In genomic region chr2:23625726-23626125, GRCh38 we compare ENCODE assay signal across 25 cellular contexts.
"Had no signal": no experiment of that assay in that cellular context is flagged by ENCODE, and none has a peak within 500 bp of the region (broad histone marks: within the 10 kb centered on the region; RNA-seq: fewer than 3 reads in every experiment).

No MANE protein-coding gene starts in this region.

- H3K4me3 Mint-ChIP-seq: immature natural killer cell; memory B cell; naive thymus-derived CD4-positive, alpha-beta T cell; natural killer cell treated with Interleukin-12 subunit alpha and Interleukin-12 subunit beta and Interleukin-15 and Interleukin-18, amount 100 ng/mL, for 72 hours; neural crest cell; stimulated activated effector memory CD8-positive, alpha-beta T cell treated with anti-CD3 and anti-CD28 coated beads, Interleukin-12 subunit alpha, Interleukin-12 subunit beta, amount 100 ng/mL, for 72 hours; stimulated activated naive CD8-positive, alpha-beta T cell treated with anti-CD3 and anti-CD28 coated beads, Interleukin-15, Interleukin-2, amounts not matched to agents 100 ng/mL and 50 ng/mL, for 24 hours had no signal

- ATAC-seq: mucosa of descending colon; naive thymus-derived CD4-positive, alpha-beta T cell; natural killer cell treated with Interleukin-12 subunit alpha and Interleukin-12 subunit beta and Interleukin-15 and Interleukin-18, amount 100 ng/mL, for 72 hours; right cardiac atrium; sciatic nerve; stimulated activated effector memory CD8-positive, alpha-beta T cell treated with anti-CD3 and anti-CD28 coated beads, Interleukin-12 subunit alpha, Interleukin-12 subunit beta, amount 100 ng/mL, for 72 hours; upper lobe of right lung had no signal

- H3K27ac ChIP-seq: left ventricle myocardium inferior, neutrophil, parathyroid adenoma, skin epidermis, suprapubic skin, thoracic aorta, tibial artery, upper lobe of right lung had no signal

- DNase-seq: hippocampal formation; immature natural killer cell; left ventricle myocardium inferior; midbrain; mucosa of descending colon; naive thymus-derived CD4-positive, alpha-beta T cell; occipital lobe; right cardiac atrium; stimulated activated CD4-positive, alpha-beta T cell treated with anti-CD3 and anti-CD28 coated beads, Interleukin-4, amount 100 ng/mL, for 24 hours; stimulated activated naive CD4-positive, alpha-beta T cell; tibial artery; trophoblast cell; upper lobe of right lung had no signal

- H3K4me1 ChIP-seq: parathyroid adenoma had no signal

- H3K27me3 ChIP-seq: neutrophil, suprapubic skin, tibial artery, upper lobe of right lung had no signal

- H3K36me3 Mint-ChIP-seq: natural killer cell treated with Interleukin-12 subunit alpha and Interleukin-12 subunit beta and Interleukin-15 and Interleukin-18, amount 100 ng/mL, for 72 hours; stimulated activated effector memory CD8-positive, alpha-beta T cell treated with anti-CD3 and anti-CD28 coated beads, Interleukin-12 subunit alpha, Interleukin-12 subunit beta, amount 100 ng/mL, for 72 hours had no signal

- H3K4me3 ChIP-seq: left ventricle myocardium inferior, mucosa of descending colon, skin epidermis, suprapubic skin, thoracic aorta, tibial artery, upper lobe of right lung had no signal

- H3K27me3 Mint-ChIP-seq: memory B cell; naive thymus-derived CD4-positive, alpha-beta T cell; stimulated activated naive CD8-positive, alpha-beta T cell treated with anti-CD3 and anti-CD28 coated beads, Interleukin-15, Interleukin-2, amounts not matched to agents 100 ng/mL and 50 ng/mL, for 24 hours had no signal

- H3K4me1 Mint-ChIP-seq: immature natural killer cell; memory B cell; stimulated activated effector memory CD8-positive, alpha-beta T cell treated with anti-CD3 and anti-CD28 coated beads, Interleukin-12 subunit alpha, Interleukin-12 subunit beta, amount 100 ng/mL, for 72 hours had no signal

- H3K27ac Mint-ChIP-seq: immature natural killer cell; memory B cell; naive thymus-derived CD4-positive, alpha-beta T cell; natural killer cell treated with Interleukin-12 subunit alpha and Interleukin-12 subunit beta and Interleukin-15 and Interleukin-18, amount 100 ng/mL, for 72 hours; progenitor cell of endocrine pancreas; stimulated activated effector memory CD8-positive, alpha-beta T cell treated with anti-CD3 and anti-CD28 coated beads, Interleukin-12 subunit alpha, Interleukin-12 subunit beta, amount 100 ng/mL, for 72 hours; stimulated activated naive CD8-positive, alpha-beta T cell treated with anti-CD3 and anti-CD28 coated beads, Interleukin-15, Interleukin-2, amounts not matched to agents 100 ng/mL and 50 ng/mL, for 24 hours had no signal

- H3K36me3 ChIP-seq: left ventricle myocardium inferior, neutrophil, suprapubic skin, thoracic aorta, upper lobe of right lung had no signal

- H3K9me3 ChIP-seq: neutrophil, suprapubic skin, upper lobe of right lung had no signal
